ENCODE assay signal across 25 cellular contexts in the genomic region with DNA sequence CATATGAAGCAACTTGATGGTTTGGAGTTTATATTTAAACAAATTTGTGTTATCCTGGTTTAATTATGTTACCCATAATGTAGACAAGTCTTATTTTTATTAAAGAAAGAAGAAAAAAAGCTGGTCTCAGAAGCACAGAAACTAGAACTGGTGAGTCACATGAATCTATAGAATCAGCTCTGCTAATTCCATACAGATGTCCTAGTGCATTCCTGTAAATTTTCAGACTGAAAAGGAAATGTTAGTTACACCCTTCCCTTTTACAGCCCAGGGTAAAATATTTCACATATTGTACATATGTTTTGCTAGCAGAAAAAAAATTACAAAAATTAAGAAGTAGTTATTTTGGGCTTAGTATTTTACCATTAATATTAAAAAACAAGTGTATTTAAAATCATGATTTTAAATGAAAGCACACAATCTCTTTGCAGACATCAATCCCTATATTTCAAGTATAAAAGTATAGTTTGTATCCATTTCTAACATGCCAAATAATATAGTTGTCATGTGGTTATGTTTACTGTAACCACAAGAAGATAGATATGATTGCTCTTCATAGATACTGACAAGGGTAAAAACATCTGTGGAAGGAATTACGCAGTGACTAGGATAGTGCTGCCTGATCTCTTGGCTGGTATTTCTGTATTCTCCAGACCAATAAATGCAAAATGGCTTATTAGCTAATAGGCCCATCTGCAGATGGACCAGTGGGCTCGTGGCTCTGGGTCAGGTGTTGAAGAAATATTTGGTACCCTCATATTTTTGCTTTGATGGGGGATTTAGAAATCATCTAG. TPM values are rescaled to one million over a fixed set of nuclear protein-coding genes. Genes with fewer than 3 reads are reported as not detected.
DNase-seq lines count a peak whose midpoint lies in the region; TF ChIP-seq lines count a peak whose summit lies in the region.
"Had no signal": no experiment of that assay in that cellular context is flagged by ENCODE, and none has a peak within 500 bp of the region (broad histone marks: within the 10 kb centered on the region; RNA-seq: fewer than 3 reads in every experiment).

No MANE protein-coding gene starts in this region.

- in situ Hi-C loops in astrocyte of the spinal cord (cut with HindIII; ENCODE audit: low sequenced_read_pairs): no loop called here
- in situ Hi-C loops in G401 (cut with HindIII; ENCODE audit: low sequenced_read_pairs): no loop called here

- H3K23ac ChIP-seq in trophoblast cell (ENCODE audit: low read length): peak overlapping the region; percentile 52

- TF ChIP-seq CTCF in astrocyte of the spinal cord (IDR thresholded peaks at IDR 0.05; ENCODE audit: low read depth, low read length) (no peak), fibroblast of the aortic adventitia (IDR thresholded peaks at IDR 0.05; ENCODE audit: insufficient read depth, low read length) (no peak), esophagus squamous epithelium (IDR thresholded peaks at IDR 0.05) (no peak)

- no peak overlapping the region for H3K14ac ChIP-seq in trophoblast cell (ENCODE audit: low read length)

- no peak overlapping the region for H4K12ac ChIP-seq in trophoblast cell (ENCODE audit: low read depth, low read length)

- no peak overlapping the region for H3K4ac ChIP-seq in trophoblast cell (ENCODE audit: low read depth, low read length)

- H3K4me3 ChIP-seq in astrocyte of the spinal cord (ENCODE audit: low read depth, low read length) (no peak overlapping the region), fibroblast of the aortic adventitia (ENCODE audit: low read depth, low read length) (no peak overlapping the region), trophoblast cell (ENCODE audit: low read depth, low read length) (no peak overlapping the region), esophagus squamous epithelium (no peak overlapping the region)
- H3K4me3 ChIP-seq: colonic mucosa, hepatocyte, K562, left ventricle myocardium inferior, ovary, stomach, transverse colon had no signal

- no peak overlapping the region for H3K4me2 ChIP-seq in trophoblast cell (ENCODE audit: low read length)
- H3K4me2 ChIP-seq: hepatocyte had no signal

- no peaks in the 10 kb centered on the region for H3K36me3 ChIP-seq in trophoblast cell (ENCODE audit: control insufficient read depth in 1 of 2, insufficient read depth in 2 of 2, low read length in 2 of 2)
- no peaks in the 10 kb centered on the region for H3K36me3 ChIP-seq in esophagus squamous epithelium
- H3K36me3 ChIP-seq: colonic mucosa, left ventricle myocardium inferior, ovary, stomach, transverse colon had no signal

- H3K27ac ChIP-seq in trophoblast cell (ENCODE audit: low read depth, low read length): no peak overlapping the region
- H3K27ac ChIP-seq in esophagus squamous epithelium: no peak overlapping the region
- H3K27ac ChIP-seq: colonic mucosa, hepatocyte, left ventricle myocardium inferior, ovary, stomach, transverse colon had no signal

- H3K9me3 ChIP-seq in trophoblast cell (ENCODE audit: insufficient read depth, low read depth, low read length) (no peaks in the 10 kb centered on the region), esophagus squamous epithelium (no peaks in the 10 kb centered on the region)
- H3K9me3 ChIP-seq: colonic mucosa, left ventricle myocardium inferior, ovary had no signal

- no peak overlapping the region for H4K8ac ChIP-seq in trophoblast cell (ENCODE audit: low read depth, low read length)

- H2AFZ ChIP-seq in trophoblast cell (ENCODE audit: insufficient read depth, low read length, poor library complexity): no peak overlapping the region
- H2AFZ ChIP-seq: hepatocyte had no signal

- H2BK120ac ChIP-seq in trophoblast cell (ENCODE audit: insufficient read depth, low read length, poor library complexity): no peak overlapping the region

- H3K4me1 ChIP-seq in trophoblast cell (ENCODE audit: control insufficient read depth in 1 of 2, insufficient read depth in 2 of 2, low read length in 2 of 2): peaks cover 6 to 10% of the 10 kb centered on the region in 2 experiments
- H3K4me1 ChIP-seq in esophagus squamous epithelium: no peaks in the 10 kb centered on the region
- H3K4me1 ChIP-seq: colonic mucosa, left ventricle myocardium inferior, stomach, transverse colon had no signal

- H3K27me3 ChIP-seq in trophoblast cell (ENCODE audit: insufficient read depth, low read length): no peaks in the 10 kb centered on the region
- H3K27me3 ChIP-seq in esophagus squamous epithelium: no peaks in the 10 kb centered on the region
- H3K27me3 ChIP-seq: colonic mucosa, hepatocyte, ovary, stomach, transverse colon had no signal

- intact Hi-C loops in esophagus squamous epithelium (cut with DNase I): no loop called here

- DNase-seq in HS-5 (ENCODE audit: low read depth) (peak; percentile 69), astrocyte of the spinal cord (ENCODE audit: low read depth, low spot score) (peak; percentile 44), fibroblast of the aortic adventitia (ENCODE audit: low read depth) (peak; percentile 44), trophoblast cell (peak; percentile 30 to 86), esophagus squamous epithelium (lab: John Stamatoyannopoulos, UW) (no peak), NCI-H2081 treated with DMSO at 0.1 percent for 48 hours (lab: John Stamatoyannopoulos, UW) (no peak), G401 (ENCODE audit: low spot score) (no peak)
- DNase-seq in stimulated activated CD4-positive, alpha-beta T cell treated with anti-CD3 and anti-CD28 coated beads, Interleukin-2, amount 100 ng/mL, for 48 hours: no peak
- DNase-seq: activated CD4-positive, CD25-positive, alpha-beta regulatory T cell treated with anti-CD3 and anti-CD28 coated beads, Interleukin-2, amount 50 U/mL, for 72 hours; activated CD8-positive, alpha-beta T cell treated with anti-CD3 and anti-CD28 coated beads for 36 hours; activated effector memory CD4-positive, alpha-beta T cell treated with Interleukin-2 at 50 U/mL for 16 hours; activated naive CD8-positive, alpha-beta T cell treated with anti-CD3 and anti-CD28 coated beads, Interleukin-2, amount 50 U/mL, for 24 hours; colonic mucosa; endodermal cell; left ventricle myocardium inferior; natural killer cell; NCI-H1417; NCI-H446; OCI-M1; ovary; SHP77; stomach; transverse colon had no signal

- H3K79me1 ChIP-seq in trophoblast cell (ENCODE audit: low read length): peaks cover 6% of the 10 kb centered on the region

- no peak overlapping the region for H3K18ac ChIP-seq in trophoblast cell (ENCODE audit: low read length)

- WGBS in trophoblast cell (ENCODE audit: extremely low coverage, insufficient coverage, insufficient read length): no CpG with 5 or more reads among the region's 2 CpGs
- 84 to 88% methylated on average over 2 of the region's 2 CpGs for WGBS in esophagus squamous epithelium, 2 donors

- peak overlapping the region; percentile 49 for H2BK12ac ChIP-seq in trophoblast cell (ENCODE audit: low read length)

- no peak overlapping the region for H4K91ac ChIP-seq in trophoblast cell (ENCODE audit: low read depth, low read length)

- no peak overlapping the region for H2AK5ac ChIP-seq in trophoblast cell (ENCODE audit: low read length)

- no peak overlapping the region for H3K9ac ChIP-seq in trophoblast cell (ENCODE audit: low read length)

- no peak overlapping the region for H2BK5ac ChIP-seq in trophoblast cell (ENCODE audit: low read depth, low read length, poor library complexity)

- no peak for TF ChIP-seq POLR2A in esophagus squamous epithelium (IDR thresholded peaks at IDR 0.05)

- H3K79me2 ChIP-seq in trophoblast cell (ENCODE audit: control insufficient read depth, insufficient read depth, low read length, poor library complexity): no peaks in the 10 kb centered on the region
- H3K79me2 ChIP-seq: hepatocyte had no signal

RNA-seq across cellular contexts. Expression of gene FBN2, which starts 34.7 kb away (rescaled TPM):
- total RNA-seq in fibroblast of the aortic adventitia (ENCODE audit: low replicate concordance): 19.8 and 45.1 TPM in 2 replicates
- 18.5 and 19.0 TPM in 2 replicates for polyA plus RNA-seq in trophoblast cell (2013)
- 1 to 10 TPM in 2 of 4 donors, under 1 TPM in 2; 0.57 to 4.4 (median 1.6) TPM for total RNA-seq in esophagus squamous epithelium
- 4.4 and 4.7 TPM in 2 replicates for total RNA-seq in G401 (2014; rRNA removed; shearing (Covaris generic))
- total RNA-seq: activated CD8-positive, alpha-beta T cell treated with anti-CD3 and anti-CD28 coated beads for 36 hours had no signal

Comparison
In these comparisons a context has a peak if more than half of its experiments do, and no peak if none do; other contexts are left out.
1. DNase-seq: peak in HS-5 (single experiment), astrocyte of the spinal cord (single experiment), fibroblast of the aortic adventitia (single experiment) and trophoblast cell (2 of 2); none in stimulated activated CD4-positive, alpha-beta T cell treated with anti-CD3 and anti-CD28 coated beads, Interleukin-2, amount 100 ng/mL, for 48 hours (0 of 2), esophagus squamous epithelium (single experiment), NCI-H2081 treated with DMSO at 0.1 percent for 48 hours (single experiment) and G401 (single experiment).